In genomic region chr12:117489671-117490070, GRCh38 we compare ENCODE assay signal across 22 cellular contexts.
DNase-seq lines count a peak whose midpoint lies in the region; ATAC-seq, FAIRE-seq and TF ChIP-seq lines count a peak whose summit lies in the region.
"Had no signal": no experiment of that assay in that cellular context is flagged by ENCODE, and none has a peak within 500 bp of the region (broad histone marks: within the 10 kb centered on the region; RNA-seq: fewer than 3 reads in every experiment).

No MANE protein-coding gene starts in this region.

- H3K4me1 Mint-ChIP-seq in natural killer cell: no peaks in the 10 kb centered on the region

- H4K8ac ChIP-seq in mesendoderm (ENCODE audit: low read depth, low read length): no peak overlapping the region

- H3K27ac ChIP-seq in mesendoderm (ENCODE audit: low read depth, low read length): no peak overlapping the region

- H3K4me3 Mint-ChIP-seq in natural killer cell: no peak overlapping the region
- H3K4me3 Mint-ChIP-seq: CD8-positive, alpha-beta T cell had no signal

- H3K4me1 ChIP-seq in mesendoderm (ENCODE audit: control insufficient read depth, low read depth, low read length): no peaks in the 10 kb centered on the region

- H3K27me3 Mint-ChIP-seq in natural killer cell (ENCODE audit: low read depth in 2 of 2): peaks cover 0 to 6% of the 10 kb centered on the region in 2 donors

- H3K23ac ChIP-seq in mesendoderm (ENCODE audit: low read length): no peak overlapping the region

- H3K27me3 ChIP-seq in mesendoderm (ENCODE audit: insufficient read depth, low read length, poor library complexity): no peaks in the 10 kb centered on the region

- H3K18ac ChIP-seq in mesendoderm (ENCODE audit: low read length): no peak overlapping the region

- no peaks in the 10 kb centered on the region for H3K36me3 ChIP-seq in mesendoderm (ENCODE audit: control insufficient read depth, insufficient read depth, low read length)

- no peak overlapping the region for H2BK5ac ChIP-seq in mesendoderm (ENCODE audit: low read length)

- H3K56ac ChIP-seq in mesendoderm (ENCODE audit: low read length): no peak overlapping the region

- H4K5ac ChIP-seq in mesendoderm (ENCODE audit: low read length): no peak overlapping the region

- H2BK15ac ChIP-seq in mesendoderm (replicated peaks; ENCODE audit: low read depth): no peak overlapping the region

- H2BK120ac ChIP-seq in mesendoderm (ENCODE audit: low read depth, low read length): no peak overlapping the region

- H3K4me3 ChIP-seq in mesendoderm (ENCODE audit: low read length): no peak overlapping the region

- FAIRE-seq in RCC 7860 (lab: Jason Lieb, UNC): no peak
- FAIRE-seq: GM19239 had no signal

- no peak overlapping the region for H3K4me2 ChIP-seq in mesendoderm (ENCODE audit: low read length)

- no peaks in the 10 kb centered on the region for H3K36me3 Mint-ChIP-seq in natural killer cell
- H3K36me3 Mint-ChIP-seq: CD8-positive, alpha-beta T cell had no signal

- no peak for TF ChIP-seq CTCF in natural killer cell (IDR thresholded peaks at IDR 0.05)

- no peak overlapping the region for H3K9ac ChIP-seq in mesendoderm (ENCODE audit: low read length)

- no peak overlapping the region for H3K27ac Mint-ChIP-seq in natural killer cell
- H3K27ac Mint-ChIP-seq: CD8-positive, alpha-beta T cell had no signal

- no peak overlapping the region for H2AK5ac ChIP-seq in mesendoderm (ENCODE audit: low read length)

- no peaks in the 10 kb centered on the region for H3K79me1 ChIP-seq in mesendoderm (ENCODE audit: low read length)

- no CpG with 5 or more reads among the region's 3 CpGs for WGBS in mesendoderm (ENCODE audit: extremely low coverage, insufficient coverage, low lambda C conversion rate)

- no peak overlapping the region for H3K4ac ChIP-seq in mesendoderm (ENCODE audit: low read depth, low read length)

- H3K79me2 ChIP-seq in mesendoderm (ENCODE audit: control insufficient read depth, insufficient read depth, low read length): no peaks in the 10 kb centered on the region

- no peak for ATAC-seq in natural killer cell
- ATAC-seq: CD8-positive, alpha-beta T cell had no signal

- intact Hi-C loops in natural killer cell (cut with micrococcal nuclease): no loop called here

- H3K9me3 Mint-ChIP-seq in natural killer cell: no peaks in the 10 kb centered on the region
- H3K9me3 Mint-ChIP-seq: CD8-positive, alpha-beta T cell had no signal

- DNase-seq in GM04503 (ENCODE audit: low read depth) (peak; percentile 20), RCC 7860 (ENCODE audit: low spot score) (peak; percentile 8), kidney tubule cell (ENCODE audit: low spot score) (peak; percentile 24), stromal cell of bone marrow (ENCODE audit: low read depth) (peak; percentile 15), mesendoderm (no peak), NCI-H1436 (lab: John Stamatoyannopoulos, UW) (no peak), natural killer cell (no peak)
- DNase-seq: AML-193; CD8-positive, alpha-beta T cell; DND-41; Kasumi-1; MM.1S; NCI-H1048; NCI-H146; NCI-H2029 treated with DMSO at 0.1 percent for 48 hours; NCI-H2171; NCI-H345; NCI-H524; NCI-H774; NK-92 treated with Interleukin-12 subunit alpha and Interleukin-12 subunit beta, amount 100 ng/mL, for 24 hours; Right ventricle myocardium superior had no signal

Comparison
In these comparisons a context has a peak if more than half of its experiments do, and no peak if none do; other contexts are left out.
1. DNase-seq: peak in GM04503 (single experiment), RCC 7860 (single experiment), kidney tubule cell (single experiment) and stromal cell of bone marrow (single experiment); none in mesendoderm (single experiment), NCI-H1436 (single experiment) and natural killer cell (single experiment).